ENCODE assay signal across 33 cellular contexts in the genomic region with DNA sequence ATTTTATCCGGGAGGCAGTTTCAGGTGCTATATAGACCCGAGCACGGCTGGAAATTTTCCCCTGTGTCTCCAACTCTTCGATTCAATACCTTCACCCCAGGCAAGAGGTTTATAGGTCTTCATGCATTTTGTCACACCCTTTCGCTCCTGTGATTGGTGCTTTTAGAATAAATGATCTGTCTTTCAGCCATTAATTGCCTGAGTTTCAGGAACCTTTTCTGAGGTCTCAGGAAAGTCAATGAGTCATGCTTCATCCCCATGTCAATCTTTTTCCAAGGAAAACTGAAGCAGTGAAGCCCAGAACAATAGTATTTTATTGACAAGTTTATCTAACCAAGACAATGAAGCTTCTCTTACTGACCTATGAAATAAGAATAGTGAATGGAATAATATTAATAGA. TPM values are rescaled to one million over a fixed set of nuclear protein-coding genes. Genes with fewer than 3 reads are reported as not detected.
"Had no signal": no experiment of that assay in that cellular context is flagged by ENCODE, and none has a peak within 500 bp of the region (broad histone marks: within the 10 kb centered on the region; RNA-seq: fewer than 3 reads in every experiment).

No MANE protein-coding gene starts in this region.

- H3K27ac Mint-ChIP-seq: activated CD4-positive, alpha-beta T cell treated with anti-CD3 and anti-CD28 coated beads, Interleukin-2, amount 10 ng/mL, durations not matched to agents 7 days and 5 days; activated CD8-positive, alpha-beta memory T cell treated with anti-CD3 and anti-CD28 coated beads, Interleukin-2, amount 10 ng/mL, durations not matched to agents 7 days and 5 days; activated CD8-positive, alpha-beta T cell treated with anti-CD3 and anti-CD28 coated beads for 36 hours; activated naive CD8-positive, alpha-beta T cell; progenitor cell of endocrine pancreas; T-helper 17 cell had no signal

- DNase-seq: activated CD4-positive, alpha-beta T cell treated with anti-CD3 and anti-CD28 coated beads for 1 hour; activated CD4-positive, alpha-beta T cell treated with anti-CD3 and anti-CD28 coated beads, Interleukin-2, amount 10 ng/mL, durations not matched to agents 7 days and 5 days; activated CD8-positive, alpha-beta memory T cell treated with anti-CD3 and anti-CD28 coated beads, Interleukin-2, amount 10 ng/mL, durations not matched to agents 7 days and 5 days; activated CD8-positive, alpha-beta T cell treated with anti-CD3 and anti-CD28 coated beads for 36 hours; activated naive CD4-positive, alpha-beta T cell treated with Interleukin-2 at 50 U/mL for 16 hours; activated T-cell treated with anti-CD3 and anti-CD28 coated beads, Interleukin-2, amount 50 U/mL, for 48 hours; anterior cingulate cortex; cerebellar nuclear complex; colonic mucosa; dorsolateral prefrontal cortex; effector memory CD4-positive, alpha-beta T cell; foreskin keratinocyte; heart left ventricle; left ventricle myocardium inferior; ovary; retina; stimulated activated CD4-positive, alpha-beta T cell treated with anti-CD3 and anti-CD28 coated beads, Interleukin-12 subunit alpha, Interleukin-12 subunit beta, amount 100 ng/mL, for 4 hours; stimulated activated CD4-positive, alpha-beta T cell treated with anti-CD3 and anti-CD28 coated beads, Interleukin-4, amount 100 ng/mL, for 1 hour; stimulated activated naive CD8-positive, alpha-beta T cell treated with anti-CD3 and anti-CD28 coated beads, Interleukin-15, Interleukin-2, amounts not matched to agents 100 U/mL and 50 U/mL, for 24 hours; SW 1271; T-helper 17 cell; T1000; testis; trophoblast cell had no signal

- H3K9me3 Mint-ChIP-seq: activated CD4-positive, alpha-beta T cell treated with anti-CD3 and anti-CD28 coated beads, Interleukin-2, amount 10 ng/mL, durations not matched to agents 7 days and 5 days; activated CD8-positive, alpha-beta T cell treated with anti-CD3 and anti-CD28 coated beads for 36 hours had no signal

- H3K4me3 Mint-ChIP-seq: activated CD4-positive, alpha-beta T cell treated with anti-CD3 and anti-CD28 coated beads, Interleukin-2, amount 10 ng/mL, durations not matched to agents 7 days and 5 days; activated CD8-positive, alpha-beta memory T cell treated with anti-CD3 and anti-CD28 coated beads, Interleukin-2, amount 10 ng/mL, durations not matched to agents 7 days and 5 days; activated CD8-positive, alpha-beta T cell treated with anti-CD3 and anti-CD28 coated beads for 36 hours; activated naive CD8-positive, alpha-beta T cell; T-helper 17 cell had no signal

- H3K36me3 Mint-ChIP-seq: activated CD8-positive, alpha-beta memory T cell treated with anti-CD3 and anti-CD28 coated beads, Interleukin-2, amount 10 ng/mL, durations not matched to agents 7 days and 5 days; activated naive CD8-positive, alpha-beta T cell had no signal

- ATAC-seq: activated CD8-positive, alpha-beta memory T cell treated with anti-CD3 and anti-CD28 coated beads, Interleukin-2, amount 10 ng/mL, durations not matched to agents 7 days and 5 days; activated CD8-positive, alpha-beta T cell treated with anti-CD3 and anti-CD28 coated beads for 36 hours; esophagus mucosa; foreskin keratinocyte; heart left ventricle; sciatic nerve; stimulated activated naive CD8-positive, alpha-beta T cell treated with anti-CD3 and anti-CD28 coated beads, Interleukin-15, Interleukin-2, amounts not matched to agents 100 U/mL and 50 U/mL, for 24 hours; T-helper 17 cell had no signal

- H3K4me1 Mint-ChIP-seq: activated CD4-positive, alpha-beta T cell treated with anti-CD3 and anti-CD28 coated beads, Interleukin-2, amount 10 ng/mL, durations not matched to agents 7 days and 5 days; activated CD8-positive, alpha-beta memory T cell treated with anti-CD3 and anti-CD28 coated beads, Interleukin-2, amount 10 ng/mL, durations not matched to agents 7 days and 5 days; T-helper 17 cell had no signal

- FAIRE-seq: islet of Langerhans, urothelium cell line had no signal

- H3K4me3 ChIP-seq: cardiac muscle cell, colonic mucosa, dorsolateral prefrontal cortex, heart left ventricle, left ventricle myocardium inferior, lung, ovary, skin epidermis, testis had no signal

RNA-seq across cellular contexts. Expression of a gene that starts 29.9 kb away (rescaled TPM):
- total RNA-seq: activated CD4-positive, alpha-beta T cell treated with anti-CD3 and anti-CD28 coated beads, Interleukin-2, amount 10 ng/mL, durations not matched to agents 7 days and 5 days; activated CD8-positive, alpha-beta memory T cell treated with anti-CD3 and anti-CD28 coated beads, Interleukin-2, amount 10 ng/mL, durations not matched to agents 7 days and 5 days; activated CD8-positive, alpha-beta T cell treated with anti-CD3 and anti-CD28 coated beads for 36 hours; T-helper 17 cell had no signal
